20 cellular contexts compared by ENCODE assay signal in genomic region chr9:123157216-123157615, GRCh38.
"Had no signal": no experiment of that assay in that cellular context is flagged by ENCODE, and none has a peak within 500 bp of the region (broad histone marks: within the 10 kb centered on the region; RNA-seq: fewer than 3 reads in every experiment).

No MANE protein-coding gene starts in this region.

- H3K27me3 ChIP-seq: body of pancreas, esophagus squamous epithelium, sigmoid colon had no signal

- DNase-seq: activated CD4-positive, alpha-beta T cell treated with anti-CD3 and anti-CD28 coated beads for 48 hours; activated CD8-positive, alpha-beta memory T cell treated with anti-CD3 and anti-CD28 coated beads, Interleukin-2, amount 50 U/mL, for 48 hours; activated CD8-positive, alpha-beta T cell treated with anti-CD3 and anti-CD28 coated beads, Interleukin-2, amount 10 ng/mL, durations not matched to agents 7 days and 5 days; activated naive CD4-positive, alpha-beta T cell; activated naive CD8-positive, alpha-beta T cell treated with anti-CD3 and anti-CD28 coated beads, Interleukin-2, amount 50 U/mL, for 24 hours; body of pancreas; cerebellar nuclear complex; esophagus squamous epithelium; hypothalamus; lower lobe of right lung; natural killer cell; nucleus accumbens; psoas muscle; sigmoid colon; stimulated activated CD4-positive, alpha-beta T cell treated with anti-CD3 and anti-CD28 coated beads, Interleukin-4, amount 100 ng/mL, for 1 hour; stimulated activated CD8-positive, alpha-beta memory T cell treated with anti-CD3 and anti-CD28 coated beads, Interleukin-4, amount 100 ng/mL, for 48 hours; stimulated activated naive CD8-positive, alpha-beta T cell treated with anti-CD3 and anti-CD28 coated beads, Interleukin-15, Interleukin-2, amounts not matched to agents 100 U/mL and 50 U/mL, for 24 hours; WERI-Rb-1 had no signal

- H3K27ac ChIP-seq: body of pancreas, esophagus squamous epithelium, lower lobe of right lung, psoas muscle, sigmoid colon, WERI-Rb-1 had no signal

- H3K4me3 ChIP-seq: body of pancreas, esophagus squamous epithelium, lower lobe of right lung, psoas muscle, sigmoid colon had no signal

- ATAC-seq: activated CD8-positive, alpha-beta T cell treated with anti-CD3 and anti-CD28 coated beads, Interleukin-2, amount 10 ng/mL, durations not matched to agents 7 days and 5 days; activated naive CD8-positive, alpha-beta T cell treated with anti-CD3 and anti-CD28 coated beads, Interleukin-2, amount 50 U/mL, for 24 hours; body of pancreas; lower lobe of right lung; natural killer cell; psoas muscle; stimulated activated naive CD8-positive, alpha-beta T cell treated with anti-CD3 and anti-CD28 coated beads, Interleukin-15, Interleukin-2, amounts not matched to agents 100 U/mL and 50 U/mL, for 24 hours had no signal

- H3K9me3 ChIP-seq: body of pancreas, esophagus squamous epithelium, lower lobe of right lung, psoas muscle, sigmoid colon had no signal

- H3K4me1 ChIP-seq: body of pancreas, esophagus squamous epithelium, psoas muscle, sigmoid colon had no signal

- FAIRE-seq: endometrium, urothelium cell line had no signal
